21 cellular contexts compared by ENCODE assay signal in the genomic region with DNA sequence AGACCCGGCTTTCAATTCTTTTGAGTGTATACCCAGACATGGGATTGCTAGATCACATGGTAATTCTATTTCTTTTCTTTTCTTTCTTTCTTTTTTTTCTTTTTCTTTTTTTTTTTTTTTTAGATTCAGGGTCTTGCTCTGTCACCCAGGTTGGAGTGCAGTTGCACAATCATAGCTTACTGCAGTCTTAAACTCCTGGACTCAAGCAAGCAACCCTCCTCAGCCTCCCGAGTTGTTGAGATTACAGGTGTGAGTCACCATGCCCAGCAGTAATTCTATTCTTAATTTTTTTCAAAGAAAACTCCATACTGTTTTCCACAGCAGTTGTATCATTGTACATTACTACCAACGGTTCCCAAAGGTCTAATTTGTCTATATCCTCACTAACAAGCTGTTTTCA. TPM values are rescaled to one million over a fixed set of nuclear protein-coding genes. Genes with fewer than 3 reads are reported as not detected.
"Had no signal": no experiment of that assay in that cellular context is flagged by ENCODE, and none has a peak within 500 bp of the region (broad histone marks: within the 10 kb centered on the region; RNA-seq: fewer than 3 reads in every experiment).

No MANE protein-coding gene starts in this region.

- ATAC-seq: activated T-cell treated with anti-CD3 and anti-CD28 coated beads, Interleukin-2, amount 50 U/mL, for 72 hours; body of pancreas; left colon; lower lobe of right lung; sciatic nerve had no signal

- H3K9ac ChIP-seq: neural progenitor cell had no signal

- DNase-seq: activated CD4-positive, alpha-beta T cell treated with anti-CD3 and anti-CD28 coated beads, Interleukin-2, amount 10 ng/mL, durations not matched to agents 24 days and 14 days; activated CD4-positive, CD25-positive, alpha-beta regulatory T cell; activated CD8-positive, alpha-beta memory T cell treated with anti-CD3 and anti-CD28 coated beads, Interleukin-2, amount 50 U/mL, for 48 hours; activated gamma-delta T cell; activated T-cell treated with anti-CD3 and anti-CD28 coated beads, Interleukin-2, amount 50 U/mL, for 72 hours; amygdala; body of pancreas; foreskin melanocyte; left colon; lower lobe of right lung; naive B cell; spleen; stomach; testis; upper lobe of left lung had no signal

- H2AFZ ChIP-seq: neural progenitor cell had no signal

- H3K36me3 ChIP-seq: esophagus muscularis mucosa, lower lobe of right lung, neural progenitor cell, spleen, stomach, upper lobe of left lung had no signal

- H3K9me3 ChIP-seq: body of pancreas, esophagus muscularis mucosa, lower lobe of right lung, testis, upper lobe of left lung had no signal

- H3K4me1 ChIP-seq: esophagus muscularis mucosa, lower lobe of right lung, neural progenitor cell, spleen, testis, upper lobe of left lung had no signal

- H3K27ac ChIP-seq: body of pancreas, esophagus muscularis mucosa, lower lobe of right lung, neural progenitor cell, spleen, stomach, testis, upper lobe of left lung had no signal

- H3K4me2 ChIP-seq: neural progenitor cell had no signal

- H3K27me3 ChIP-seq: body of pancreas, neural progenitor cell, stomach, testis, upper lobe of left lung had no signal

- H3K4me3 ChIP-seq: body of pancreas, esophagus muscularis mucosa, lower lobe of right lung, neural progenitor cell, spleen, stomach, testis, upper lobe of left lung had no signal

RNA-seq across cellular contexts. Expression of gene RNF186, which starts 13.5 kb away (rescaled TPM):
- total RNA-seq: activated CD4-positive, alpha-beta T cell treated with anti-CD3 and anti-CD28 coated beads, Interleukin-2, amount 10 ng/mL, durations not matched to agents 24 days and 14 days; activated T-cell treated with anti-CD3 and anti-CD28 coated beads, Interleukin-2, amount 50 U/mL, for 72 hours; chondrocyte; esophagus muscularis mucosa; lower lobe of right lung; osteocyte; pulmonary artery endothelial cell; sciatic nerve; spleen; upper lobe of left lung had no signal
